In genomic region chr1:63004868-63005267, GRCh38 we compare ENCODE assay signal across 10 cellular contexts.
DNase-seq lines count a peak whose midpoint lies in the region; ATAC-seq and TF ChIP-seq lines count a peak whose summit lies in the region.
"Had no signal": no experiment of that assay in that cellular context is flagged by ENCODE, and none has a peak within 500 bp of the region (broad histone marks: within the 10 kb centered on the region; RNA-seq: fewer than 3 reads in every experiment).

No MANE protein-coding gene starts in this region.

- no peak for TF ChIP-seq EP300 in suprapubic skin (IDR thresholded peaks at IDR 0.05)

- no peak for ATAC-seq in HG03135 (IDR thresholded peaks at IDR 0.05; ENCODE audit: unreplicated experiment)
- ATAC-seq: natural killer cell had no signal

- no peak for TF ChIP-seq CTCF in NB4 (IDR thresholded peaks at IDR 0.05; ENCODE audit: low read depth, low read length)
- peak; percentile 26 for TF ChIP-seq CTCF in cardiac fibroblast (IDR thresholded peaks at IDR 0.05; ENCODE audit: low read depth, low read length)
- no peak for TF ChIP-seq CTCF in suprapubic skin (IDR thresholded peaks at IDR 0.05)
- TF ChIP-seq CTCF in tibial artery (IDR thresholded peaks at IDR 0.05), result no peak

- H3K27me3 ChIP-seq in suprapubic skin, result peaks cover 17% of the 10 kb centered on the region
- peaks cover 0 to 2% of the 10 kb centered on the region in 2 donors for H3K27me3 ChIP-seq in tibial artery

- DNase-seq in Daoy (ENCODE audit: low read depth) (peak; percentile 29), NB4 (ENCODE audit: low read depth) (peak; percentile 1), cardiac fibroblast (ENCODE audit: low read depth in 2 of 2) (peak; percentile 25 to 36), midbrain (lab: John Stamatoyannopoulos, UW) (peak; percentile 19), suprapubic skin (ENCODE audit: low spot score in 2 of 2) (no peak), tibial artery (no peak), NOMO-1 treated with dmso at 0.1 percent for 144 hours (lab: John Stamatoyannopoulos, UW; ENCODE audit: unreplicated experiment) (no peak)
- DNase-seq: GF-D8, natural killer cell had no signal

- intact Hi-C loops in tibial artery (cut with DNase I; ENCODE audit: low total_unique reads), result no loop called here

- H3K9me3 ChIP-seq in suprapubic skin, result no peaks in the 10 kb centered on the region
- H3K9me3 ChIP-seq in tibial artery, result no peaks in the 10 kb centered on the region

- H3K4me3 ChIP-seq in NB4 (ENCODE audit: low read depth, low read length) (no peak overlapping the region), cardiac fibroblast (replicated peaks in 1 of 2; ENCODE audit: low read depth in 2 of 2, low read length in 2 of 2) (no peak overlapping the region), suprapubic skin (no peak overlapping the region), tibial artery (no peak overlapping the region)

- 79% methylated on average over 1 of the region's 1 CpG for WGBS in suprapubic skin

- H3K4me1 ChIP-seq in suprapubic skin (no peaks in the 10 kb centered on the region), tibial artery (no peaks in the 10 kb centered on the region)

- H3K27ac ChIP-seq in suprapubic skin (no peak overlapping the region), tibial artery (no peak overlapping the region)

- H3K36me3 ChIP-seq in suprapubic skin (no peaks in the 10 kb centered on the region), tibial artery (no peaks in the 10 kb centered on the region)

- TF ChIP-seq POLR2A in NB4 (IDR thresholded peaks at IDR 0.05; ENCODE audit: extremely low read depth, insufficient read length), result no peak
- no peak for TF ChIP-seq POLR2A in suprapubic skin (IDR thresholded peaks at IDR 0.05)

Comparison
In these comparisons a context has a peak if more than half of its experiments do, and no peak if none do; other contexts are left out.
1. DNase-seq: peak in Daoy (single experiment), NB4 (single experiment), cardiac fibroblast (2 of 2) and midbrain (single experiment); none in suprapubic skin (0 of 2), tibial artery (0 of 2) and NOMO-1 treated with dmso at 0.1 percent for 144 hours (single experiment).